Comparison of ENCODE assay signal across 15 cellular contexts in the genomic region with DNA sequence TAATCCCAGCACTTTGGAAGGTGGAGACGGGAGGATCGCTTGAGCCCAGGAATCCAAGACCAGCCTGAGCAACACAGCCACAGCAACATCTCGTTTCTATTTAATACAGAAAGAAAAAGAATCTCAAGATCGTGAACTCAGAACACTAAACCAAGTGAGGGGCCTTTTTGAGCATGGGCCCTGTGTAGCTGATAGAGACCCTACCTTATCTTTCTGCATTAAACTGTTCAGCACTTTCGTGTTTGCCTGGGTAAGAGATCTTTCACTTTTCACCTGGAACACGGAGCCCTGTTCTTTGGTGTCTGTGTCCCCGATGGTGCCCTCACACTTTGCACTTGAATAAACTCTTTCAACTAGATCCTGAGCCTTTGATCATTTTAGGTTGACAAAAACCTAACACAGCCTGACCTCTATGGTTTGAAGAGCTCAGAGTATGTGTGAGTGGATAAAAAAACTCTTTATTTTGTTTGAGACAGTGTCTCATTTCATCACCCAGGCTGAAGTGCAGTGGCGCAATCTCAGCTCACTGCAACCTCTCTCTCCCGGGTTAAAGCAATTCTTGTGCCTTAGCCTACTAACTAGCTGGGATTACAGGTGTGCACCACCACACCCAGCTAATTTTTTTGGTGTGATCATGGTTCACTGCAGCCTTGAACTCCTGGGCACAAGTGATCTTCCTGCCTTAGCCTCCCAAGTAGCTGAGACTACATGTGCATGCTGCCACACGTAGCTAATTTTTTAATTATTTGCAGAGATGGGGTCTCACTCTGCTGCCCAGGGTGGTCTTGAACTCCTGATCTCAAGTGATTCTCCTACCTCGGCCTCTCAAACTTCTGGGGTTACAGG.
"Had no signal": no experiment of that assay in that cellular context is flagged by ENCODE, and none has a peak within 500 bp of the region (broad histone marks: within the 10 kb centered on the region; RNA-seq: fewer than 3 reads in every experiment).

No MANE protein-coding gene starts in this region.

- H3K36me3 Mint-ChIP-seq: natural killer cell, T-cell had no signal

- H3K4me1 ChIP-seq: body of pancreas, gastroesophageal sphincter, sigmoid colon had no signal

- H3K4me1 Mint-ChIP-seq: natural killer cell had no signal

- H3K36me3 ChIP-seq: gastroesophageal sphincter, sigmoid colon had no signal

- H3K27me3 ChIP-seq: body of pancreas, sigmoid colon, testis had no signal

- H3K27ac ChIP-seq: body of pancreas, gastroesophageal sphincter, sigmoid colon, testis, VCaP had no signal

- DNase-seq: activated CD4-positive, alpha-beta T cell treated with anti-CD3 and anti-CD28 coated beads for 4 hours; activated CD8-positive, alpha-beta T cell treated with anti-CD3 and anti-CD28 coated beads, Interleukin-2, amount 10 ng/mL, durations not matched to agents 7 days and 5 days; activated T-cell treated with anti-CD3 and anti-CD28 coated beads for 4 hours; amniotic stem cell; body of pancreas; dermis blood vessel endothelial cell; kidney glomerular epithelial cell; natural killer cell; sigmoid colon; T-cell; T1000; testis had no signal

- H3K9me3 ChIP-seq: body of pancreas, gastroesophageal sphincter, sigmoid colon, testis had no signal

- H3K4me3 Mint-ChIP-seq: activated CD8-positive, alpha-beta T cell treated with anti-CD3 and anti-CD28 coated beads, Interleukin-2, amount 10 ng/mL, durations not matched to agents 7 days and 5 days; natural killer cell; T-cell had no signal

- ATAC-seq: activated CD8-positive, alpha-beta T cell treated with anti-CD3 and anti-CD28 coated beads, Interleukin-2, amount 10 ng/mL, durations not matched to agents 7 days and 5 days; body of pancreas; gastroesophageal sphincter; natural killer cell; T-cell had no signal

- H3K4me3 ChIP-seq: body of pancreas, gastroesophageal sphincter, lung, sigmoid colon, testis had no signal

- H3K9me3 Mint-ChIP-seq: natural killer cell had no signal

- H3K27me3 Mint-ChIP-seq: T-cell had no signal

- H3K27ac Mint-ChIP-seq: activated CD8-positive, alpha-beta T cell treated with anti-CD3 and anti-CD28 coated beads, Interleukin-2, amount 10 ng/mL, durations not matched to agents 7 days and 5 days; natural killer cell; T-cell had no signal
